ENCODE assay signal across 1 cellular context in the genomic region with DNA sequence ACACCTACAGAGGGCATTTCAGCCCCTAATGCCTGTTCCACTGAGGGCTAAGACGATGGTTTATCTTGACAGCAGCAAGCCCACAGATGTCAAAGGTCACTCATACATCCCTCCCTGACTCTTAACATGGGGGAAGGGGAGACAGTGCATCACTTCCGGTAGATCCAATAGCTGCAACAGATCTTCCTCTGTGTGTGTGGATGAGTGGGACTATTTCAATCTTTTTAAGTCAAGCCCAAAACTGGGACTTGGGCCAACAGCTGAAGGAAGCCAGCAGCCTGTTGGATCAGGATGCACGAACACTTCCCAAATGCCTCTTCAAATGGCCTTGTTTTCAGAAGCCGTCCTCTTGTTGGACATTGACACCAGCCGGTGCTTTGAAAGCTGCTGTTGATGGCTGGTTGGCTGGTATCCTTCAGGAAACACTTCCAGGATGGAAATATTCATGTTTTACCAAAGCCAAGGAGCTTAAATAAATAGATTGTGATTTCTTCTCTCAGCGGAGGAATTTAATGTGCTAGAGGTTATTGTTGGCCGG.
TF ChIP-seq lines count a peak whose summit lies in the region.

No MANE protein-coding gene starts in this region.

TF ChIP-seq in K562, 482 proteins besides CTCF, POLR2A, EP300 and RAD21 (continued from another document and continues in another):
- TF ChIP-seq, protein P1, sequence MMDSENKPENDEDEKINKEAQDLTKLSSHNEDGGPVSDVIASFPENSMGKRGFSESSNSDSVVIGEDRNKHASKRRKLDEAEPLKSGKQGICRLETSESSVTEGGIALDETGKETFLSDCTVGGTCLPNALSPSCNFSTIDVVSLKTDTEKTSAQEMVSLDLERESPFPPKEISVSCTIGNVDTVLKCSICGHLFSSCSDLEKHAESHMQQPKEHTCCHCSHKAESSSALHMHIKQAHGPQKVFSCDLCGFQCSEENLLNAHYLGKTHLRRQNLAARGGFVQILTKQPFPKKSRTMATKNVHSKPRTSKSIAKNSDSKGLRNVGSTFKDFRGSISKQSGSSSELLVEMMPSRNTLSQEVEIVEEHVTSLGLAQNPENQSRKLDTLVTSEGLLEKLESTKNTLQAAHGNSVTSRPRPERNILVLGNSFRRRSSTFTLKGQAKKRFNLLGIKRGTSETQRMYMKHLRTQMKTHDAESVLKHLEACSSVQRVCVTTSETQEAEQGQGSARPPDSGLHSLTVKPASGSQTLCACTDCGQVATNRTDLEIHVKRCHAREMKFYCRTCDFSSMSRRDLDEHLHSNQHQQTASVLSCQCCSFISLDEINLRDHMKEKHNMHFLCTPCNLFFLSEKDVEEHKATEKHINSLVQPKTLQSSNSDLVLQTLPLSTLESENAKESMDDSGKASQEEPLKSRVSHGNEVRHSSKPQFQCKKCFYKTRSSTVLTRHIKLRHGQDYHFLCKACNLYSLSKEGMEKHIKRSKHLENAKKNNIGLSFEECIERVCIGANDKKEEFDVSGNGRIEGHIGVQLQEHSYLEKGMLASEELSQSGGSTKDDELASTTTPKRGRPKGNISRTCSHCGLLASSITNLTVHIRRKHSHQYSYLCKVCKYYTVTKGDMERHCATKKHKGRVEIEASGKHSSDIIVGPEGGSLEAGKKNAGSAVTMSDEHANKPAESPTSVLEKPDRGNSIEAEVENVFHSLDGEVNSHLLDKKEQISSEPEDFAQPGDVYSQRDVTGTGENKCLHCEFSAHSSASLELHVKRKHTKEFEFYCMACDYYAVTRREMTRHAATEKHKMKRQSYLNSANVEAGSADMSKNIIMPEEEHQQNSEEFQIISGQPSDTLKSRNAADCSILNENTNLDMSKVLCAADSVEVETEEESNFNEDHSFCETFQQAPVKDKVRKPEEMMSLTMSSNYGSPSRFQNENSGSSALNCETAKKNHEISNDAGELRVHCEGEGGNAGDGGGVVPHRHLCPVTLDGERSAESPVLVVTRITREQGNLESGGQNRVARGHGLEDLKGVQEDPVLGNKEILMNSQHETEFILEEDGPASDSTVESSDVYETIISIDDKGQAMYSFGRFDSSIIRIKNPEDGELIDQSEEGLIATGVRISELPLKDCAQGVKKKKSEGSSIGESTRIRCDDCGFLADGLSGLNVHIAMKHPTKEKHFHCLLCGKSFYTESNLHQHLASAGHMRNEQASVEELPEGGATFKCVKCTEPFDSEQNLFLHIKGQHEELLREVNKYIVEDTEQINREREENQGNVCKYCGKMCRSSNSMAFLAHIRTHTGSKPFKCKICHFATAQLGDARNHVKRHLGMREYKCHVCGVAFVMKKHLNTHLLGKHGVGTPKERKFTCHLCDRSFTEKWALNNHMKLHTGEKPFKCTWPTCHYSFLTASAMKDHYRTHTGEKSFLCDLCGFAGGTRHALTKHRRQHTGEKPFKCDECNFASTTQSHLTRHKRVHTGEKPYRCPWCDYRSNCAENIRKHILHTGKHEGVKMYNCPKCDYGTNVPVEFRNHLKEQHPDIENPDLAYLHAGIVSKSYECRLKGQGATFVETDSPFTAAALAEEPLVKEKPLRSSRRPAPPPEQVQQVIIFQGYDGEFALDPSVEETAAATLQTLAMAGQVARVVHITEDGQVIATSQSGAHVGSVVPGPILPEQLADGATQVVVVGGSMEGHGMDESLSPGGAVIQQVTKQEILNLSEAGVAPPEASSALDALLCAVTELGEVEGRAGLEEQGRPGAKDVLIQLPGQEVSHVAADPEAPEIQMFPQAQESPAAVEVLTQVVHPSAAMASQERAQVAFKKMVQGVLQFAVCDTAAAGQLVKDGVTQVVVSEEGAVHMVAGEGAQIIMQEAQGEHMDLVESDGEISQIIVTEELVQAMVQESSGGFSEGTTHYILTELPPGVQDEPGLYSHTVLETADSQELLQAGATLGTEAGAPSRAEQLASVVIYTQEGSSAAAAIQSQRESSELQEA (IDR thresholded peaks at IDR 0.05; ENCODE audit: low read depth): no peak
- TF ChIP-seq ARNT (IDR thresholded peaks at IDR 0.05) (no peak), PTBP1 (IDR thresholded peaks at IDR 0.05; ENCODE audit: low read depth, low read length) (no peak), ETV1 (tag; conservative IDR thresholded peaks at IDR 0.05; ENCODE audit: low read depth) (peak; percentile 72), ZNF354B (CRISPR knock-in tag; IDR thresholded peaks at IDR 0.05) (no peak), TCFL5 (CRISPR knock-in tag; conservative IDR thresholded peaks at IDR 0.05) (no peak), RBM14 (IDR thresholded peaks at IDR 0.05; ENCODE audit: borderline replicate concordance, insufficient read depth, low read depth, low read length) (no peak), XRCC4 (IDR thresholded peaks at IDR 0.05; ENCODE audit: extremely low read depth, insufficient read depth, insufficient read length) (no peak), KLF13 (tag; IDR thresholded peaks at IDR 0.05; ENCODE audit: borderline replicate concordance, low read depth) (no peak), ZNF696 (CRISPR knock-in tag; conservative IDR thresholded peaks at IDR 0.05) (no peak), FOXK2 (conservative IDR thresholded peaks at IDR 0.05 in 1 of 2, IDR thresholded peaks at IDR 0.05 in 1 of 2; ENCODE audit: low read depth in 2 of 2) (no peak), KAT2B (IDR thresholded peaks at IDR 0.05; ENCODE audit: low read depth, low read length) (no peak), PHTF2 (CRISPR knock-in tag; IDR thresholded peaks at IDR 0.05) (no peak), ESRRB (CRISPR knock-in tag; IDR thresholded peaks at IDR 0.05; ENCODE audit: borderline replicate concordance) (no peak), HCFC1 (IDR thresholded peaks at IDR 0.05; ENCODE audit: low read depth, low read length) (no peak), HMGN3 (IDR thresholded peaks at IDR 0.05; ENCODE audit: borderline replicate concordance, extremely low read depth, insufficient read length, low read depth, low read length) (no peak), RBM15 (IDR thresholded peaks at IDR 0.05; ENCODE audit: insufficient read depth, low read length) (no peak), JUNB (CRISPR knock-in tag; conservative IDR thresholded peaks at IDR 0.05) (no peak), PML (IDR thresholded peaks at IDR 0.05; ENCODE audit: low read length) (0 out of 2 replicates have a peak, but pooled peaks have one; percentile 21), FOXP1 (CRISPR knock-in tag; IDR thresholded peaks at IDR 0.05) (no peak), CBX3 (IDR thresholded peaks at IDR 0.05; ENCODE audit: borderline replicate concordance in 1 of 2, low read length in 2 of 2) (peak in 1 of 2 experiments; percentile 38; a peak in 1 of 3 replicates), JUND (IDR thresholded peaks at IDR 0.05; ENCODE audit: borderline replicate concordance, low read depth, low read length) (peak; percentile 48; the same call in 1 of the 2 replicates), JUND (tag; IDR thresholded peaks at IDR 0.05; ENCODE audit: borderline replicate concordance, low read depth, low read length) (peak; percentile 55; the same call in 1 of the 3 replicates), GATA2 (CRISPR knock-in tag; IDR thresholded peaks at IDR 0.05) (no peak), KLF6 (CRISPR knock-in tag; IDR thresholded peaks at IDR 0.05; ENCODE audit: borderline replicate concordance) (no peak), ZNF324 (CRISPR knock-in tag; IDR thresholded peaks at IDR 0.05) (no peak), TBP (optimal IDR thresholded peaks at IDR 0.05; ENCODE audit: low read depth, low read length) (no peak), POLR2B (IDR thresholded peaks at IDR 0.05; ENCODE audit: low read depth, partially characterized antibody) (no peak), FUS (optimal IDR thresholded peaks at IDR 0.05; ENCODE audit: low read depth, low read length) (no peak), BRD9 (IDR thresholded peaks at IDR 0.05; ENCODE audit: low read depth, partially characterized antibody) (no peak)
- TF ChIP-seq, protein P2, sequence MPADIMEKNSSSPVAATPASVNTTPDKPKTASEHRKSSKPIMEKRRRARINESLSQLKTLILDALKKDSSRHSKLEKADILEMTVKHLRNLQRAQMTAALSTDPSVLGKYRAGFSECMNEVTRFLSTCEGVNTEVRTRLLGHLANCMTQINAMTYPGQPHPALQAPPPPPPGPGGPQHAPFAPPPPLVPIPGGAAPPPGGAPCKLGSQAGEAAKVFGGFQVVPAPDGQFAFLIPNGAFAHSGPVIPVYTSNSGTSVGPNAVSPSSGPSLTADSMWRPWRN (IDR thresholded peaks at IDR 0.05; ENCODE audit: low read depth): no peak
- TF ChIP-seq, protein P3, sequence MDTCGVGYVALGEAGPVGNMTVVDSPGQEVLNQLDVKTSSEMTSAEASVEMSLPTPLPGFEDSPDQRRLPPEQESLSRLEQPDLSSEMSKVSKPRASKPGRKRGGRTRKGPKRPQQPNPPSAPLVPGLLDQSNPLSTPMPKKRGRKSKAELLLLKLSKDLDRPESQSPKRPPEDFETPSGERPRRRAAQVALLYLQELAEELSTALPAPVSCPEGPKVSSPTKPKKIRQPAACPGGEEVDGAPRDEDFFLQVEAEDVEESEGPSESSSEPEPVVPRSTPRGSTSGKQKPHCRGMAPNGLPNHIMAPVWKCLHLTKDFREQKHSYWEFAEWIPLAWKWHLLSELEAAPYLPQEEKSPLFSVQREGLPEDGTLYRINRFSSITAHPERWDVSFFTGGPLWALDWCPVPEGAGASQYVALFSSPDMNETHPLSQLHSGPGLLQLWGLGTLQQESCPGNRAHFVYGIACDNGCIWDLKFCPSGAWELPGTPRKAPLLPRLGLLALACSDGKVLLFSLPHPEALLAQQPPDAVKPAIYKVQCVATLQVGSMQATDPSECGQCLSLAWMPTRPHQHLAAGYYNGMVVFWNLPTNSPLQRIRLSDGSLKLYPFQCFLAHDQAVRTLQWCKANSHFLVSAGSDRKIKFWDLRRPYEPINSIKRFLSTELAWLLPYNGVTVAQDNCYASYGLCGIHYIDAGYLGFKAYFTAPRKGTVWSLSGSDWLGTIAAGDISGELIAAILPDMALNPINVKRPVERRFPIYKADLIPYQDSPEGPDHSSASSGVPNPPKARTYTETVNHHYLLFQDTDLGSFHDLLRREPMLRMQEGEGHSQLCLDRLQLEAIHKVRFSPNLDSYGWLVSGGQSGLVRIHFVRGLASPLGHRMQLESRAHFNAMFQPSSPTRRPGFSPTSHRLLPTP (IDR thresholded peaks at IDR 0.05; ENCODE audit: borderline replicate concordance, extremely low read depth, insufficient read length): no peak
- TF ChIP-seq, protein P4, sequence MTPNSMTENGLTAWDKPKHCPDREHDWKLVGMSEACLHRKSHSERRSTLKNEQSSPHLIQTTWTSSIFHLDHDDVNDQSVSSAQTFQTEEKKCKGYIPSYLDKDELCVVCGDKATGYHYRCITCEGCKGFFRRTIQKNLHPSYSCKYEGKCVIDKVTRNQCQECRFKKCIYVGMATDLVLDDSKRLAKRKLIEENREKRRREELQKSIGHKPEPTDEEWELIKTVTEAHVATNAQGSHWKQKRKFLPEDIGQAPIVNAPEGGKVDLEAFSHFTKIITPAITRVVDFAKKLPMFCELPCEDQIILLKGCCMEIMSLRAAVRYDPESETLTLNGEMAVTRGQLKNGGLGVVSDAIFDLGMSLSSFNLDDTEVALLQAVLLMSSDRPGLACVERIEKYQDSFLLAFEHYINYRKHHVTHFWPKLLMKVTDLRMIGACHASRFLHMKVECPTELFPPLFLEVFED (CRISPR knock-in tag; conservative IDR thresholded peaks at IDR 0.05): no peak
- TF ChIP-seq, protein P5, sequence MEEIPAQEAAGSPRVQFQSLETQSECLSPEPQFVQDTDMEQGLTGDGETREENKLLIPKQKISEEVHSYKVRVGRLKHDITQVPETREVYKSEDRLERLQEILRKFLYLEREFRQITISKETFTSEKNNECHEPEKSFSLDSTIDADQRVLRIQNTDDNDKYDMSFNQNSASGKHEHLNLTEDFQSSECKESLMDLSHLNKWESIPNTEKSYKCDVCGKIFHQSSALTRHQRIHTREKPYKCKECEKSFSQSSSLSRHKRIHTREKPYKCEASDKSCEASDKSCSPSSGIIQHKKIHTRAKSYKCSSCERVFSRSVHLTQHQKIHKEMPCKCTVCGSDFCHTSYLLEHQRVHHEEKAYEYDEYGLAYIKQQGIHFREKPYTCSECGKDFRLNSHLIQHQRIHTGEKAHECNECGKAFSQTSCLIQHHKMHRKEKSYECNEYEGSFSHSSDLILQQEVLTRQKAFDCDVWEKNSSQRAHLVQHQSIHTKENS (CRISPR knock-in tag; IDR thresholded peaks at IDR 0.05): no peak
- TF ChIP-seq, protein P6, sequence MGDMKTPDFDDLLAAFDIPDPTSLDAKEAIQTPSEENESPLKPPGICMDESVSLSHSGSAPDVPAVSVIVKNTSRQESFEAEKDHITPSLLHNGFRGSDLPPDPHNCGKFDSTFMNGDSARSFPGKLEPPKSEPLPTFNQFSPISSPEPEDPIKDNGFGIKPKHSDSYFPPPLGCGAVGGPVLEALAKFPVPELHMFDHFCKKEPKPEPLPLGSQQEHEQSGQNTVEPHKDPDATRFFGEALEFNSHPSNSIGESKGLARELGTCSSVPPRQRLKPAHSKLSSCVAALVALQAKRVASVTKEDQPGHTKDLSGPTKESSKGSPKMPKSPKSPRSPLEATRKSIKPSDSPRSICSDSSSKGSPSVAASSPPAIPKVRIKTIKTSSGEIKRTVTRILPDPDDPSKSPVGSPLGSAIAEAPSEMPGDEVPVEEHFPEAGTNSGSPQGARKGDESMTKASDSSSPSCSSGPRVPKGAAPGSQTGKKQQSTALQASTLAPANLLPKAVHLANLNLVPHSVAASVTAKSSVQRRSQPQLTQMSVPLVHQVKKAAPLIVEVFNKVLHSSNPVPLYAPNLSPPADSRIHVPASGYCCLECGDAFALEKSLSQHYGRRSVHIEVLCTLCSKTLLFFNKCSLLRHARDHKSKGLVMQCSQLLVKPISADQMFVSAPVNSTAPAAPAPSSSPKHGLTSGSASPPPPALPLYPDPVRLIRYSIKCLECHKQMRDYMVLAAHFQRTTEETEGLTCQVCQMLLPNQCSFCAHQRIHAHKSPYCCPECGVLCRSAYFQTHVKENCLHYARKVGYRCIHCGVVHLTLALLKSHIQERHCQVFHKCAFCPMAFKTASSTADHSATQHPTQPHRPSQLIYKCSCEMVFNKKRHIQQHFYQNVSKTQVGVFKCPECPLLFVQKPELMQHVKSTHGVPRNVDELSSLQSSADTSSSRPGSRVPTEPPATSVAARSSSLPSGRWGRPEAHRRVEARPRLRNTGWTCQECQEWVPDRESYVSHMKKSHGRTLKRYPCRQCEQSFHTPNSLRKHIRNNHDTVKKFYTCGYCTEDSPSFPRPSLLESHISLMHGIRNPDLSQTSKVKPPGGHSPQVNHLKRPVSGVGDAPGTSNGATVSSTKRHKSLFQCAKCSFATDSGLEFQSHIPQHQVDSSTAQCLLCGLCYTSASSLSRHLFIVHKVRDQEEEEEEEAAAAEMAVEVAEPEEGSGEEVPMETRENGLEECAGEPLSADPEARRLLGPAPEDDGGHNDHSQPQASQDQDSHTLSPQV (IDR thresholded peaks at IDR 0.05): peak; percentile 64; the same call in 1 of the 2 replicates
- TF ChIP-seq, protein P7, sequence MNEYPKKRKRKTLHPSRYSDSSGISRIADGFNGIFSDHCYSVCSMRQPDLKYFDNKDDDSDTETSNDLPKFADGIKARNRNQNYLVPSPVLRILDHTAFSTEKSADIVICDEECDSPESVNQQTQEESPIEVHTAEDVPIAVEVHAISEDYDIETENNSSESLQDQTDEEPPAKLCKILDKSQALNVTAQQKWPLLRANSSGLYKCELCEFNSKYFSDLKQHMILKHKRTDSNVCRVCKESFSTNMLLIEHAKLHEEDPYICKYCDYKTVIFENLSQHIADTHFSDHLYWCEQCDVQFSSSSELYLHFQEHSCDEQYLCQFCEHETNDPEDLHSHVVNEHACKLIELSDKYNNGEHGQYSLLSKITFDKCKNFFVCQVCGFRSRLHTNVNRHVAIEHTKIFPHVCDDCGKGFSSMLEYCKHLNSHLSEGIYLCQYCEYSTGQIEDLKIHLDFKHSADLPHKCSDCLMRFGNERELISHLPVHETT (CRISPR knock-in tag; conservative IDR thresholded peaks at IDR 0.05 in 1 of 2, IDR thresholded peaks at IDR 0.05 in 1 of 2): no peak
- TF ChIP-seq, protein P8, sequence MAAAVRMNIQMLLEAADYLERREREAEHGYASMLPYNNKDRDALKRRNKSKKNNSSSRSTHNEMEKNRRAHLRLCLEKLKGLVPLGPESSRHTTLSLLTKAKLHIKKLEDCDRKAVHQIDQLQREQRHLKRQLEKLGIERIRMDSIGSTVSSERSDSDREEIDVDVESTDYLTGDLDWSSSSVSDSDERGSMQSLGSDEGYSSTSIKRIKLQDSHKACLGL (CRISPR knock-in tag; IDR thresholded peaks at IDR 0.05; ENCODE audit: borderline replicate concordance, poor library complexity, severe bottlenecking): no peak
